11 cellular contexts compared by ENCODE assay signal in genomic region chr7:134433430-134433829, GRCh38. TPM values are rescaled to one million over a fixed set of nuclear protein-coding genes. Genes with fewer than 3 reads are reported as not detected.
DNase-seq lines count a peak whose midpoint lies in the region; ATAC-seq and TF ChIP-seq lines count a peak whose summit lies in the region.
"Had no signal": no experiment of that assay in that cellular context is flagged by ENCODE, and none has a peak within 500 bp of the region (broad histone marks: within the 10 kb centered on the region; RNA-seq: fewer than 3 reads in every experiment).

No MANE protein-coding gene starts in this region.

- no peak for DNase-seq in hepatocyte (ENCODE audit: low spot score)
- no peak for DNase-seq in NCI-H345 treated with DMSO at 0.1 percent for 48 hours (lab: John Stamatoyannopoulos, UW; ENCODE audit: unreplicated experiment)
- no peak for DNase-seq in SW 1271 (lab: John Stamatoyannopoulos, UW)
- no peak for DNase-seq in NCI-H82 treated with DMSO at 0.1 percent for 48 hours (lab: John Stamatoyannopoulos, UW; ENCODE audit: unreplicated experiment)
- no peak for DNase-seq in aorta
- DNase-seq: NCI-H526 treated with DMSO at 0.1 percent for 48 hours had no signal

- H3K4me3 ChIP-seq in ACC112 (ENCODE audit: low read depth, low read length) = no peak overlapping the region
- peak overlapping the region; percentile 73 for H3K4me3 ChIP-seq in DOHH2 (ENCODE audit: low read length)
- H3K4me3 ChIP-seq in SU-DHL-6 (ENCODE audit: insufficient read depth, low read length, poor library complexity, severe bottlenecking) = no peak overlapping the region
- no peak overlapping the region for H3K4me3 ChIP-seq in hepatocyte
- no peak overlapping the region for H3K4me3 ChIP-seq in aorta (ENCODE audit: low read length in 2 of 2)

- H3K9me2 ChIP-seq in DOHH2 (replicated peaks; ENCODE audit: control insufficient read depth, low read length) = no peaks in the 10 kb centered on the region
- no peaks in the 10 kb centered on the region for H3K9me2 ChIP-seq in SU-DHL-6 (replicated peaks; ENCODE audit: insufficient read depth, low read length)
- no peaks in the 10 kb centered on the region for H3K9me2 ChIP-seq in hepatocyte (replicated peaks; ENCODE audit: insufficient read depth)

- peaks cover 3% of the 10 kb centered on the region; the same call in 1 of the 2 replicates for H3F3A ChIP-seq in DOHH2 (ENCODE audit: control insufficient read depth, insufficient read depth)
- no peaks in the 10 kb centered on the region for H3F3A ChIP-seq in SU-DHL-6 (ENCODE audit: insufficient read depth)

- H3K9me3 ChIP-seq in DOHH2 (ENCODE audit: control insufficient read depth, insufficient read depth, low read length) (no peaks in the 10 kb centered on the region), SU-DHL-6 (ENCODE audit: insufficient read depth, low read length) (no peaks in the 10 kb centered on the region), hepatocyte (ENCODE audit: low read depth) (no peaks in the 10 kb centered on the region), aorta (ENCODE audit: control insufficient read depth, low read length) (no peaks in the 10 kb centered on the region)
- H3K9me3 ChIP-seq: Caco-2, transverse colon had no signal

- H3K4me1 ChIP-seq in ACC112 (ENCODE audit: control insufficient read depth, insufficient read depth, low read length, unreplicated experiment) = peaks cover 31% of the 10 kb centered on the region
- H3K4me1 ChIP-seq in DOHH2 (ENCODE audit: control insufficient read depth, low read length) = peaks cover 26% of the 10 kb centered on the region
- H3K4me1 ChIP-seq in hepatocyte (ENCODE audit: insufficient read depth) = no peaks in the 10 kb centered on the region
- no peaks in the 10 kb centered on the region for H3K4me1 ChIP-seq in aorta (ENCODE audit: control insufficient read depth in 1 of 2, insufficient read depth in 2 of 2, low read length in 2 of 2)

- H2AFZ ChIP-seq in ACC112 (ENCODE audit: low read length, unreplicated experiment) = peak overlapping the region; percentile 52
- peak overlapping the region; percentile 97 for H2AFZ ChIP-seq in SU-DHL-6 (ENCODE audit: low read depth, low read length, severe bottlenecking)
- peak overlapping the region; percentile 65 for H2AFZ ChIP-seq in hepatocyte

- intact Hi-C loops in aorta (cut with DNase I) = loop anchor here (1.0 to 5.0 kb wide), 4 partner anchors 79 to 173 kb away; partner anchors contain the start of gene AKR1B15 (in 1 of the 2)

- H3K79me2 ChIP-seq in ACC112 (ENCODE audit: control insufficient read depth, insufficient read depth, low read length, unreplicated experiment) = no peaks in the 10 kb centered on the region
- no peaks in the 10 kb centered on the region for H3K79me2 ChIP-seq in DOHH2 (ENCODE audit: control insufficient read depth, low read length)
- H3K79me2 ChIP-seq in SU-DHL-6 (ENCODE audit: insufficient read depth, low read length) = no peaks in the 10 kb centered on the region
- H3K79me2 ChIP-seq in hepatocyte = no peaks in the 10 kb centered on the region

- TF ChIP-seq CTCF in DOHH2 (IDR thresholded peaks at IDR 0.05; ENCODE audit: low read depth, low read length, poor library complexity, severe bottlenecking) = no peak
- TF ChIP-seq CTCF in SU-DHL-6 (IDR thresholded peaks at IDR 0.05; ENCODE audit: insufficient read depth, low read length, poor library complexity, severe bottlenecking) = no peak
- TF ChIP-seq CTCF in hepatocyte (IDR thresholded peaks at IDR 0.05; ENCODE audit: poor library complexity) = no peak

- WGBS in hepatocyte (ENCODE audit: low lambda C conversion rate, missing lambda C conversion rate) = 98% methylated on average over 4 of the region's 4 CpGs
- 89 to 90% methylated on average over 4 of the region's 4 CpGs for WGBS in aorta, 2 donors

- H3K4me2 ChIP-seq in DOHH2 (ENCODE audit: low read length) (peak overlapping the region; percentile 86), SU-DHL-6 (ENCODE audit: low read depth, low read length, poor library complexity, severe bottlenecking) (peak overlapping the region; percentile 59), hepatocyte (no peak overlapping the region)

- H4K20me1 ChIP-seq in DOHH2 (ENCODE audit: control insufficient read depth, insufficient read depth, low read depth, low read length) (no peaks in the 10 kb centered on the region), SU-DHL-6 (ENCODE audit: low read depth, low read length) (no peaks in the 10 kb centered on the region), hepatocyte (ENCODE audit: insufficient read depth, poor library complexity, severe bottlenecking) (no peaks in the 10 kb centered on the region)

- no peak for ATAC-seq in aorta (ENCODE audit: low FRiP score)

- H3K27me3 ChIP-seq in ACC112 (ENCODE audit: insufficient read depth, low read length) (no peaks in the 10 kb centered on the region), DOHH2 (ENCODE audit: control insufficient read depth, low read length) (peaks cover 8% of the 10 kb centered on the region; the same call in 1 of the 2 replicates), SU-DHL-6 (ENCODE audit: low read length) (no peaks in the 10 kb centered on the region), hepatocyte (no peaks in the 10 kb centered on the region), aorta (ENCODE audit: control insufficient read depth in 1 of 2, insufficient read depth in 2 of 2, low read length in 1 of 2) (no peaks in the 10 kb centered on the region)
- H3K27me3 ChIP-seq: transverse colon had no signal

- H3K27ac ChIP-seq in ACC112 (ENCODE audit: low read depth, low read length) (no peak overlapping the region), DOHH2 (ENCODE audit: low read depth, low read length) (no peak overlapping the region), SU-DHL-6 (ENCODE audit: low read depth, low read length) (no peak overlapping the region), hepatocyte (no peak overlapping the region), aorta (ENCODE audit: low read depth in 1 of 2, low read length in 2 of 2) (no peak overlapping the region)

- no peak overlapping the region for H3K9ac ChIP-seq in SU-DHL-6 (ENCODE audit: low read length)

- H3K36me3 ChIP-seq in ACC112 (ENCODE audit: insufficient read depth, low read length) (no peaks in the 10 kb centered on the region), DOHH2 (ENCODE audit: control insufficient read depth, low read length) (no peaks in the 10 kb centered on the region), SU-DHL-6 (ENCODE audit: low read length) (no peaks in the 10 kb centered on the region), hepatocyte (replicated peaks; ENCODE audit: insufficient read depth, low read depth) (no peaks in the 10 kb centered on the region), aorta (ENCODE audit: control insufficient read depth in 1 of 2, insufficient read depth in 2 of 2, low read length in 1 of 2) (no peaks in the 10 kb centered on the region)
- H3K36me3 ChIP-seq: transverse colon had no signal

RNA-seq across cellular contexts. Expression of gene AKR1B1, which starts 25.5 kb away (rescaled TPM):
- total RNA-seq in hepatocyte = 129 and 146 TPM in 2 replicates
- 342 and 373 TPM in 2 replicates for polyA plus RNA-seq in hepatocyte
- 10 to 100 TPM; 60.3 to 69.3 TPM for total RNA-seq in aorta
- polyA plus RNA-seq in aorta = 10 to 100 TPM; 49.4 to 98.0 TPM
